13 cellular contexts compared by ENCODE assay signal in genomic region chr4:120692964-120693363, GRCh38.
A peak's percentile ranks its signal among the peaks of the same experiment; 100 is the strongest.
DNase-seq lines count a peak whose midpoint lies in the region; ATAC-seq and TF ChIP-seq lines count a peak whose summit lies in the region.
"Had no signal": no experiment of that assay in that cellular context is flagged by ENCODE, and none has a peak within 500 bp of the region (broad histone marks: within the 10 kb centered on the region; RNA-seq: fewer than 3 reads in every experiment).

No MANE protein-coding gene starts in this region.

- DNase-seq in SIG-M5 treated with dmso at 0.1 percent for 504 hours (lab: John Stamatoyannopoulos, UW; ENCODE audit: unreplicated experiment), result peak; percentile 4
- DNase-seq in SIG-M5 (lab: John Stamatoyannopoulos, UW), result no peak
- DNase-seq in SK-N-SH, result no peak
- DNase-seq in fibroblast of the conjunctiva (ENCODE audit: low read depth), result peak; percentile 82
- peak; percentile 1 for DNase-seq in smooth muscle cell (lab: John Stamatoyannopoulos, UW; ENCODE audit: unreplicated experiment)
- no peak for DNase-seq in central memory CD4-positive, alpha-beta T cell
- no peak for DNase-seq in activated T-cell treated with anti-CD3 and anti-CD28 coated beads for 4 hours
- DNase-seq: 8988T; activated naive CD8-positive, alpha-beta T cell treated with anti-CD3 and anti-CD28 coated beads, Interleukin-2, amount 50 U/mL, for 24 hours; NCI-H510A treated with DMSO at 0.1 percent for 48 hours; psoas muscle had no signal

- H4K20me1 ChIP-seq in SK-N-SH (ENCODE audit: insufficient read depth) (no peaks in the 10 kb centered on the region), smooth muscle cell (ENCODE audit: low read depth) (no peaks in the 10 kb centered on the region)

- H3K27ac ChIP-seq in SK-N-SH (ENCODE audit: low read depth in 2 of 2, low read length in 1 of 2) (peak overlapping the region; percentile 45 to 77; a peak in 2 of 4 replicates), smooth muscle cell (ENCODE audit: low read depth) (peak overlapping the region; percentile 84)
- H3K27ac ChIP-seq: psoas muscle had no signal

- H3F3A ChIP-seq in SK-N-SH (replicated peaks; ENCODE audit: insufficient read depth) (peaks cover 10% of the 10 kb centered on the region), smooth muscle cell (ENCODE audit: low read depth) (peaks cover 16% of the 10 kb centered on the region)

- H3K9me3 ChIP-seq in SK-N-SH (no peaks in the 10 kb centered on the region), smooth muscle cell (replicated peaks; ENCODE audit: low read depth) (no peaks in the 10 kb centered on the region)
- H3K9me3 ChIP-seq: psoas muscle had no signal

- ATAC-seq in GM19395 (IDR thresholded peaks at IDR 0.05; ENCODE audit: unreplicated experiment), result no peak
- ATAC-seq: activated naive CD8-positive, alpha-beta T cell treated with anti-CD3 and anti-CD28 coated beads, Interleukin-2, amount 50 U/mL, for 24 hours; GM12878; psoas muscle had no signal

- H3K4me2 ChIP-seq in SK-N-SH (no peak overlapping the region), smooth muscle cell (peak overlapping the region; percentile 49)

- no peaks in the 10 kb centered on the region for H3K36me3 ChIP-seq in SK-N-SH (replicated peaks in 1 of 2; ENCODE audit: control insufficient read depth in 1 of 2, insufficient read depth in 2 of 2, low read length in 1 of 2)
- H3K36me3 ChIP-seq in smooth muscle cell (ENCODE audit: low read depth), result no peaks in the 10 kb centered on the region

- H3K9ac ChIP-seq in SK-N-SH, result no peak overlapping the region; the same call in 1 of the 2 replicates
- peak overlapping the region; percentile 50 for H3K9ac ChIP-seq in smooth muscle cell (ENCODE audit: low read depth)

- POLR2A ChIA-PET in SK-N-SH (lab: Yijun Ruan, JAX), result no interaction called here

- H3K79me2 ChIP-seq in SK-N-SH (ENCODE audit: insufficient read depth) (no peaks in the 10 kb centered on the region), smooth muscle cell (ENCODE audit: low read depth) (no peaks in the 10 kb centered on the region)

- WGBS in SK-N-SH (ENCODE audit: low lambda C conversion rate), result 7% methylated on average over 2 of the region's 2 CpGs
- WGBS in smooth muscle cell (ENCODE audit: low lambda C conversion rate), result 0% methylated on average over 2 of the region's 2 CpGs

- CTCF ChIA-PET in SK-N-SH (lab: Yijun Ruan, JAX), result no interaction called here

- 0 out of 2 replicates have a peak, but pooled peaks have one; percentile 13 for TF ChIP-seq CTCF in SK-N-SH (IDR thresholded peaks at IDR 0.05)
- no peak for TF ChIP-seq CTCF in smooth muscle cell (IDR thresholded peaks at IDR 0.05; ENCODE audit: borderline replicate concordance, insufficient read depth, poor library complexity, severe bottlenecking)

- H2AFZ ChIP-seq in SK-N-SH (ENCODE audit: low read depth) (no peak overlapping the region), smooth muscle cell (ENCODE audit: low read depth) (peak overlapping the region; percentile 17)

- H3K27me3 ChIP-seq in SK-N-SH (ENCODE audit: insufficient read depth), result no peaks in the 10 kb centered on the region
- H3K27me3 ChIP-seq in smooth muscle cell (ENCODE audit: low read depth), result no peaks in the 10 kb centered on the region

- no peaks in the 10 kb centered on the region for H3K9me2 ChIP-seq in SK-N-SH

- H3K4me3 ChIP-seq in SK-N-SH (ENCODE audit: low read depth in 2 of 2, low read length in 1 of 2) (no peak overlapping the region), smooth muscle cell (no peak overlapping the region)
- H3K4me3 ChIP-seq: GM12878, psoas muscle had no signal

- peaks cover 2 to 28% of the 10 kb centered on the region in 2 experiments; a peak in 3 of 4 replicates for H3K4me1 ChIP-seq in SK-N-SH (ENCODE audit: control insufficient read depth in 1 of 2, insufficient read depth in 2 of 2, low read depth in 1 of 2, low read length in 1 of 2)
- H3K4me1 ChIP-seq in smooth muscle cell (ENCODE audit: low read depth), result peaks cover 30% of the 10 kb centered on the region
- H3K4me1 ChIP-seq: psoas muscle had no signal

- TF ChIP-seq EP300 in SK-N-SH (IDR thresholded peaks at IDR 0.05; ENCODE audit: borderline replicate concordance in 1 of 2, low read depth in 1 of 2, low read length in 1 of 2), result 0 out of 4 replicates have a peak, but pooled peaks of 1 of the 2 experiments have one; percentile 59

- TF ChIP-seq RAD21 in SK-N-SH (IDR thresholded peaks at IDR 0.05; ENCODE audit: low read length), result no peak

TF ChIP-seq in SK-N-SH, 30 proteins besides CTCF, POLR2A, EP300 and RAD21:
- TF ChIP-seq TEAD4 (IDR thresholded peaks at IDR 0.05; ENCODE audit: borderline replicate concordance, insufficient read depth) (peak; percentile 54; the same call in 1 of the 2 replicates), JUND (IDR thresholded peaks at IDR 0.05) (peak; percentile 73), PBX3 (IDR thresholded peaks at IDR 0.05) (peak; percentile 53), FOSL2 (IDR thresholded peaks at IDR 0.05; ENCODE audit: borderline replicate concordance, low read depth) (peak; percentile 76; the same call in 1 of the 2 replicates), YY1 (IDR thresholded peaks at IDR 0.05; ENCODE audit: low read depth) (no peak), TCF12 (IDR thresholded peaks at IDR 0.05) (peak; percentile 77), NFIC (IDR thresholded peaks at IDR 0.05; ENCODE audit: borderline replicate concordance) (peak; percentile 92), MXI1 (IDR thresholded peaks at IDR 0.05; ENCODE audit: low read depth, low read length) (no peak), POLR2AphosphoS5 (IDR thresholded peaks at IDR 0.05; ENCODE audit: low read depth, low read length) (peak; percentile 18; the same call in 1 of the 2 replicates), MAX (IDR thresholded peaks at IDR 0.05; ENCODE audit: low read depth) (0 out of 2 replicates have a peak, but pooled peaks have one; percentile 28), RXRA (IDR thresholded peaks at IDR 0.05; ENCODE audit: borderline replicate concordance, low read depth) (peak; percentile 23; the same call in 1 of the 2 replicates), USF1 (IDR thresholded peaks at IDR 0.05; ENCODE audit: borderline replicate concordance, low read depth) (no peak), RFX5 (IDR thresholded peaks at IDR 0.05; ENCODE audit: low read length) (no peak)
TF ChIP-seq in SK-N-SH: peak in this region for 9.

Comparison
In these comparisons a context has a peak if more than half of its experiments do, and no peak if none do; other contexts are left out.
1. DNase-seq: peak in SIG-M5 treated with dmso at 0.1 percent for 504 hours (single experiment), fibroblast of the conjunctiva (single experiment) and smooth muscle cell (single experiment); none in SIG-M5 (single experiment), SK-N-SH (single experiment), central memory CD4-positive, alpha-beta T cell (single experiment) and activated T-cell treated with anti-CD3 and anti-CD28 coated beads for 4 hours (single experiment).